ENCODE assay signal across 8 cellular contexts in the genomic region with DNA sequence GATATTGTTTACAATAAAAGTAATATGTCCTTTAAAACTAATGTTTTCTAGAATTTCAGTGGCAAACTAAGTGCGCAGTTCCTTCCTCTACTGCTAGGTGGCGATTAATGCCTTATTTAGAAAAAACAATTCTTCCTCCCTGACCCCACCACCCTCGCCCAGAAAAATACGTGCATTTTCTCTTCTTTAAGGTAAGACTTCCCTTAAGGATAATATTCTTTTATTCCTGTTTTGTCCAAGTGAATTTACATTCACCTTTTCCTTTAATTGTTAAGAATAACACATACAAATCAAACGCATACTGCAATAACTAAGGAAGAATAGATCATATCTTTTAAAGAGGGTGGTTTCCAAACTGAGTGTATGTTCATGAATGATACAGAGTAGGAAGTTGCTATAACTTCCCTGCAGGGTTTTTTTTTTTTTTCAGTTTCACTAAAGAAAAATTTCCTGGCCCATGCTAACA. TPM values are rescaled to one million over a fixed set of nuclear protein-coding genes. Genes with fewer than 3 reads are reported as not detected.
A peak's percentile ranks its signal among the peaks of the same experiment; 100 is the strongest.
DNase-seq lines count a peak whose midpoint lies in the region; ATAC-seq, FAIRE-seq and TF ChIP-seq lines count a peak whose summit lies in the region.

No MANE protein-coding gene starts in this region.

- no peaks in the 10 kb centered on the region for H3K23me2 ChIP-seq in H1 (ENCODE audit: low read depth, low read length)

- H3K14ac ChIP-seq in H1 (ENCODE audit: insufficient read length) = no peak overlapping the region

- H3K56ac ChIP-seq in H1 (replicated peaks; ENCODE audit: insufficient read length, low read depth, low read length) = no peak overlapping the region

- no peak for TF ChIP-seq POLR2A in H1 (IDR thresholded peaks at IDR 0.05; ENCODE audit: control extremely low read depth in 1 of 2, low read depth in 2 of 2, low read length in 2 of 2)

- H2AK5ac ChIP-seq in H1 (ENCODE audit: low read depth, low read length) = no peak overlapping the region

- TF ChIP-seq EP300 in H1 (IDR thresholded peaks at IDR 0.05; ENCODE audit: borderline replicate concordance in 1 of 2, low read depth in 2 of 2, low read length in 2 of 2) = no peak
- no peak for TF ChIP-seq EP300 in neural cell (conservative IDR thresholded peaks at IDR 0.05; ENCODE audit: poor library complexity, severe bottlenecking)

- DNase-seq in ACHN (peak; percentile 30), GM06990 (ENCODE audit: extremely low read depth, insufficient read length) (no peak), NCI-H1694 (lab: John Stamatoyannopoulos, UW) (peak; percentile 34), activated B cell treated with CpG ODN at 0.5 μM for 24 hours (no peak), H1 (ENCODE audit: low read depth in 1 of 2, low spot score in 2 of 2) (no peak), globus pallidus (ENCODE audit: low spot score) (no peak)

- H3F3A ChIP-seq in neural cell (ENCODE audit: insufficient read depth, low read length, poor library complexity, severe bottlenecking) = no peaks in the 10 kb centered on the region

- no peaks in the 10 kb centered on the region for H3K36me3 ChIP-seq in GM06990 (ENCODE audit: control insufficient read depth, insufficient read depth, low read length)
- no peaks in the 10 kb centered on the region for H3K36me3 ChIP-seq in H1 (ENCODE audit: control insufficient read depth in 2 of 4, insufficient read depth in 4 of 4, low read length in 3 of 4)
- no peaks in the 10 kb centered on the region for H3K36me3 ChIP-seq in neural cell (ENCODE audit: insufficient read depth, low read length)

- peak; percentile 71 for TF ChIP-seq CTCF in GM06990 (IDR thresholded peaks at IDR 0.05; ENCODE audit: insufficient read depth, low read length, poor library complexity, severe bottlenecking)
- peak; percentile 86 for TF ChIP-seq CTCF in activated B cell treated with CpG ODN at 0.5 μM for 24 hours (IDR thresholded peaks at IDR 0.05)
- TF ChIP-seq CTCF in H1 (IDR thresholded peaks at IDR 0.05; ENCODE audit: control extremely low read depth in 1 of 3, insufficient read depth in 1 of 3, low read depth in 1 of 3, low read length in 3 of 3) = peak in 2 of 3 experiments; percentile 41 to 63; a peak in 2 of 4 replicates
- peak; percentile 72 for TF ChIP-seq CTCF in neural cell (IDR thresholded peaks at IDR 0.05; ENCODE audit: poor library complexity, severe bottlenecking)

- no peaks in the 10 kb centered on the region for H4K20me1 ChIP-seq in H1 (replicated peaks in 1 of 2; ENCODE audit: control insufficient read depth in 1 of 2, insufficient read depth in 2 of 2, low read length in 2 of 2)
- no peaks in the 10 kb centered on the region for H4K20me1 ChIP-seq in neural cell (ENCODE audit: insufficient read depth)

- H3K23ac ChIP-seq in H1 (ENCODE audit: insufficient read length) = no peak overlapping the region

- peaks cover 9% of the 10 kb centered on the region for H3K4me1 Mint-ChIP-seq in activated B cell treated with CpG ODN at 0.5 μM for 24 hours

- no peak overlapping the region for H2BK120ac ChIP-seq in H1 (replicated peaks; ENCODE audit: low read depth, low read length)

- WGBS in H1 (ENCODE audit: extremely low coverage in 1 of 2, insufficient coverage in 1 of 2, insufficient read length in 1 of 2, insufficient replicate concordance in 2 of 2, low coverage in 1 of 2, low lambda C conversion rate in 2 of 2, missing lambda C conversion rate in 1 of 2), 2 experiments = 22% methylated on average over 5 of the region's 5 CpGs; no CpG with 5 or more reads in 1 of the 2 experiments

- H3K27me3 ChIP-seq in GM06990 (replicated peaks; ENCODE audit: control insufficient read depth, insufficient read depth, low read length) = no peaks in the 10 kb centered on the region
- H3K27me3 ChIP-seq in H1 (replicated peaks in 1 of 4; ENCODE audit: control insufficient read depth in 3 of 4, extremely low read depth in 1 of 4, insufficient read depth in 3 of 4, low read length in 3 of 4) = no peaks in the 10 kb centered on the region; a peak in 2 of 7 replicates
- no peaks in the 10 kb centered on the region for H3K27me3 ChIP-seq in neural cell (ENCODE audit: insufficient read depth, low read depth, low read length)

- no peaks in the 10 kb centered on the region for H3K9me3 ChIP-seq in H1 (ENCODE audit: insufficient read depth in 2 of 2, low read depth in 1 of 2, low read length in 1 of 2)
- H3K9me3 ChIP-seq in neural cell (ENCODE audit: low read length) = no peaks in the 10 kb centered on the region

- H3K27me3 Mint-ChIP-seq in activated B cell treated with CpG ODN at 0.5 μM for 24 hours = no peaks in the 10 kb centered on the region

- H4K8ac ChIP-seq in H1 (ENCODE audit: extremely low read depth, insufficient read depth, low read length) = no peak overlapping the region

- H3K27ac Mint-ChIP-seq in activated B cell treated with CpG ODN at 0.5 μM for 24 hours = peak overlapping the region; percentile 81

- POLR2A ChIA-PET in activated B cell treated with CpG ODN at 0.5 μM for 24 hours (lab: Charles Lee) = interaction anchor here (0.7 to 2.1 kb wide), 3 partner anchors 107 to 255 kb away, joined by 3 to 9 read pairs (median 6); partner anchors contain the start of gene PDE3B
- POLR2A ChIA-PET in H1 (lab: Charles Lee; ENCODE audit: partially characterized antibody) = no interaction called here

- H3K27ac ChIP-seq in H1 (ENCODE audit: low read depth, low read length) = no peak overlapping the region
- no peak overlapping the region for H3K27ac ChIP-seq in neural cell (ENCODE audit: low read length)

- peak; percentile 36 for FAIRE-seq in H1 (lab: Jason Lieb, UNC)

- H3K4me3 ChIP-seq in GM06990 (replicated peaks; ENCODE audit: low read depth, low read length) = no peak overlapping the region
- H3K4me3 ChIP-seq in H1 (ENCODE audit: extremely low read depth in 1 of 4, insufficient read depth in 2 of 4, low read depth in 3 of 4, low read length in 4 of 4) = no peak overlapping the region
- H3K4me3 ChIP-seq in neural cell (ENCODE audit: low read length) = no peak overlapping the region

- H3K4me2 ChIP-seq in H1 (ENCODE audit: insufficient read depth in 1 of 2, low read depth in 2 of 2, low read length in 2 of 2) = no peak overlapping the region
- H3K4me2 ChIP-seq in neural cell (ENCODE audit: low read length) = no peak overlapping the region

- H3K36me3 Mint-ChIP-seq in activated B cell treated with CpG ODN at 0.5 μM for 24 hours (ENCODE audit: low read depth) = no peaks in the 10 kb centered on the region

- H2BK15ac ChIP-seq in H1 (ENCODE audit: low read length) = no peak overlapping the region

- no peaks in the 10 kb centered on the region for H3K79me1 ChIP-seq in H1 (ENCODE audit: low read depth, low read length)

- H2BK12ac ChIP-seq in H1 (ENCODE audit: low read depth, low read length) = no peak overlapping the region

- H3K9ac ChIP-seq in H1 (replicated peaks in 1 of 4; ENCODE audit: extremely low read depth in 1 of 4, low read depth in 3 of 4, low read length in 3 of 4) = no peak overlapping the region
- H3K9ac ChIP-seq in neural cell (ENCODE audit: low read length) = no peak overlapping the region

- H4K5ac ChIP-seq in H1 (ENCODE audit: insufficient read length, low read depth, low read length) = no peak overlapping the region

- H2BK20ac ChIP-seq in H1 (ENCODE audit: low read length) = no peak overlapping the region

- peak overlapping the region; percentile 80 for H3K4me3 Mint-ChIP-seq in activated B cell treated with CpG ODN at 0.5 μM for 24 hours

- H3K9me2 ChIP-seq in neural cell (ENCODE audit: insufficient read depth, low read length) = no peaks in the 10 kb centered on the region

- intact Hi-C loops in activated B cell treated with CpG ODN at 0.5 μM for 24 hours (cut with micrococcal nuclease) = loop anchor here (1.0 to 5.0 kb wide), 10 partner anchors 17 to 671 kb away; partner anchors contain the start of gene PSMA1

- H4K91ac ChIP-seq in H1 (replicated peaks; ENCODE audit: insufficient read length, low read length) = no peak overlapping the region

- no peak overlapping the region for H2BK5ac ChIP-seq in H1 (ENCODE audit: low read depth, low read length)

- H3K9me3 Mint-ChIP-seq in activated B cell treated with CpG ODN at 0.5 μM for 24 hours = no peaks in the 10 kb centered on the region

- no peak overlapping the region for H2AFZ ChIP-seq in H1 (ENCODE audit: low read length)
- H2AFZ ChIP-seq in neural cell (ENCODE audit: low read depth, low read length) = no peak overlapping the region

- CTCF ChIA-PET in activated B cell treated with CpG ODN at 0.5 μM for 24 hours (lab: Charles Lee) = interaction anchor here (0.9 to 4.5 kb wide), 3 partner anchors 17 to 370 kb away, joined by 3 to 32 read pairs (median 6); partner anchors contain the start of gene PDE3B
- CTCF ChIA-PET in H1 (lab: Charles Lee; ENCODE audit: partially characterized antibody) = interaction anchor here (0.8 to 3.0 kb wide), 9 partner anchors 11 to 413 kb away, joined by 3 to 19 read pairs (median 4); partner anchors contain the start of gene PSMA1

- in situ Hi-C loops in ACHN (cut with HindIII; ENCODE audit: low pct_ligation_motif_present, low pct_unique_long_range_greater_than_20kb, low sequenced_read_pairs) = no loop called here

- no peak overlapping the region for H3K18ac ChIP-seq in H1 (ENCODE audit: extremely low read depth, low read length)

- H3K4me1 ChIP-seq in H1 (replicated peaks in 1 of 4; ENCODE audit: control insufficient read depth in 3 of 4, insufficient read depth in 4 of 4, low read length in 3 of 4) = peaks cover 2 to 6% (median 5%) of the 10 kb centered on the region in 4 experiments

- ATAC-seq in HG02588 (IDR thresholded peaks at IDR 0.05; ENCODE audit: unreplicated experiment) (peak; percentile 66), activated B cell treated with CpG ODN at 0.5 μM for 24 hours (ENCODE audit: low read depth) (peak; percentile 88)

- TF ChIP-seq RAD21 in H1 (IDR thresholded peaks at IDR 0.05 in 1 of 2, conservative IDR thresholded peaks at IDR 0.05 in 1 of 2; ENCODE audit: low read depth in 2 of 2, low read length in 2 of 2) (peak; percentile 67 to 76), neural cell (conservative IDR thresholded peaks at IDR 0.05) (peak; percentile 64)

- H3K79me2 ChIP-seq in H1 (ENCODE audit: control insufficient read depth in 1 of 2, insufficient read depth in 2 of 2, low read length in 2 of 2) (no peaks in the 10 kb centered on the region), neural cell (replicated peaks; ENCODE audit: insufficient read depth, low read length) (no peaks in the 10 kb centered on the region)

- H3K4ac ChIP-seq in H1 (replicated peaks; ENCODE audit: insufficient read length, low read depth, low read length) = no peak overlapping the region

RNA-seq across cellular contexts. Expression of gene PSMA1, which starts 17.0 kb away (rescaled TPM):
- 184 and 198 TPM in 2 replicates for total RNA-seq in activated B cell treated with CpG ODN at 0.5 μM for 24 hours
- total RNA-seq in H1 (2021; fragmentation: NEBNext Ultra II Directional; extraction: Animal tissue kit (Norgen Biotek cat#: 25700)) = 148 and 150 TPM in 2 replicates
- 91.4 and 159 TPM in 2 replicates for polyA plus RNA-seq in H1 (2011; rRNA removed)
- polyA plus RNA-seq in H1 (2011; cell fraction: cytosol; rRNA removed) = 126 TPM
- 58.7 TPM for polyA plus RNA-seq in H1 (2011; cell fraction: nucleus; rRNA removed)
- polyA plus RNA-seq in H1 (2012, experiment 1 of 2) = 106 to 144 TPM (median 116 TPM) in 4 replicates
- polyA plus RNA-seq in H1 (2012, experiment 2 of 2) = 47.0 TPM
- 185 TPM for polyA plus RNA-seq in H1 (2013, experiment 1 of 2)
- 173 TPM for polyA plus RNA-seq in H1 (2013, experiment 2 of 2)
- 74.2 and 89.5 TPM in 2 replicates for polyA minus RNA-seq in H1 (2011; rRNA and poly(A)+ RNA removed)
- 50.2 TPM for polyA minus RNA-seq in H1 (2011; cell fraction: cytosol; rRNA and poly(A)+ RNA removed)
- polyA minus RNA-seq in H1 (2011; cell fraction: nucleus; rRNA and poly(A)+ RNA removed) = 56.7 TPM
- polyA plus RNA-seq in neural cell = 283 and 322 TPM in 2 replicates
- polyA minus RNA-seq in neural cell = 133 and 139 TPM in 2 replicates

RNA-seq across cellular contexts. Expression of gene COPB1, which starts 37.6 kb away (rescaled TPM):
- total RNA-seq in activated B cell treated with CpG ODN at 0.5 μM for 24 hours = 80.7 and 90.1 TPM in 2 replicates
- total RNA-seq in H1 (2021; fragmentation: NEBNext Ultra II Directional; extraction: Animal tissue kit (Norgen Biotek cat#: 25700)) = 71.0 and 72.1 TPM in 2 replicates
- polyA plus RNA-seq in H1 (2011; rRNA removed) (17.0 and 28.7 TPM in 2 replicates), neural cell (140 and 157 TPM in 2 replicates)
- 36.8 TPM for polyA plus RNA-seq in H1 (2011; cell fraction: cytosol; rRNA removed)
- polyA plus RNA-seq in H1 (2011; cell fraction: nucleus; rRNA removed) = 25.9 TPM
- 49.6 to 65.1 TPM (median 55.2 TPM) in 4 replicates for polyA plus RNA-seq in H1 (2012, experiment 1 of 2)
- polyA plus RNA-seq in H1 (2012, experiment 2 of 2) = 4.7 TPM
- 45.9 TPM for polyA plus RNA-seq in H1 (2013, experiment 1 of 2)
- 44.6 TPM for polyA plus RNA-seq in H1 (2013, experiment 2 of 2)
- polyA minus RNA-seq in H1 (2011; rRNA and poly(A)+ RNA removed) = 50.8 and 74.8 TPM in 2 replicates
- 59.4 TPM for polyA minus RNA-seq in H1 (2011; cell fraction: cytosol; rRNA and poly(A)+ RNA removed)
- polyA minus RNA-seq in H1 (2011; cell fraction: nucleus; rRNA and poly(A)+ RNA removed) = 43.4 TPM
- 221 TPM in 2 replicates for polyA minus RNA-seq in neural cell

Comparison
In these comparisons a context has a peak if more than half of its experiments do, and no peak if none do; other contexts are left out.
1. DNase-seq: peak in ACHN (single experiment) and NCI-H1694 (single experiment); none in GM06990 (single experiment), activated B cell treated with CpG ODN at 0.5 μM for 24 hours (single experiment), H1 (0 of 2) and globus pallidus (single experiment).
2. Peak in every context shown above with its lines, with median percentiles within 50 percentile points of each other: CTCF ChIP-seq.